ENCODE assay signal across 8 cellular contexts in genomic region chr17:16987830-16988601, GRCh38. TPM values are rescaled to one million over a fixed set of nuclear protein-coding genes. Genes with fewer than 3 reads are reported as not detected.
DNase-seq lines count a peak whose midpoint lies in the region; ATAC-seq and TF ChIP-seq lines count a peak whose summit lies in the region.

No MANE protein-coding gene starts in this region.

- no peaks in the 10 kb centered on the region for H3K36me3 ChIP-seq in SJCRH30

- peaks cover 6% of the 10 kb centered on the region for H3K4me1 ChIP-seq in SJCRH30

- H3K36me3 Mint-ChIP-seq in activated naive CD8-positive, alpha-beta T cell treated with anti-CD3 and anti-CD28 coated beads, Interleukin-2, amount 10 ng/mL, durations not matched to agents 7 days and 5 days = no peaks in the 10 kb centered on the region

- peak overlapping the region; percentile 34 for H3K4me3 Mint-ChIP-seq in activated naive CD8-positive, alpha-beta T cell treated with anti-CD3 and anti-CD28 coated beads, Interleukin-2, amount 10 ng/mL, durations not matched to agents 7 days and 5 days

- DNase-seq in AG10803 (ENCODE audit: low read depth) = peak; percentile 74
- peak; percentile 78 to 79 for DNase-seq in SJCRH30
- peak; percentile 68 for DNase-seq in activated naive CD8-positive, alpha-beta T cell treated with anti-CD3 and anti-CD28 coated beads, Interleukin-2, amount 10 ng/mL, durations not matched to agents 7 days and 5 days
- DNase-seq in iPS-NIHi11 (ENCODE audit: low spot score) = peak; percentile 69
- DNase-seq in stimulated activated CD4-positive, alpha-beta T cell treated with anti-CD3 and anti-CD28 coated beads, Interleukin-2, amount 100 ng/mL, for 4 hours (ENCODE audit: low read depth) = peak; percentile 41
- DNase-seq in DMS114 treated with DMSO at 0.1 percent for 48 hours (lab: John Stamatoyannopoulos, UW; ENCODE audit: unreplicated experiment) = no peak

- H3K27ac Mint-ChIP-seq in activated naive CD8-positive, alpha-beta T cell treated with anti-CD3 and anti-CD28 coated beads, Interleukin-2, amount 10 ng/mL, durations not matched to agents 7 days and 5 days = peak overlapping the region; percentile 86

- no peaks in the 10 kb centered on the region; the same call in 1 of the 2 replicates for H3K27me3 ChIP-seq in SJCRH30

- peaks cover 24% of the 10 kb centered on the region for H3K4me1 Mint-ChIP-seq in activated naive CD8-positive, alpha-beta T cell treated with anti-CD3 and anti-CD28 coated beads, Interleukin-2, amount 10 ng/mL, durations not matched to agents 7 days and 5 days

- ATAC-seq in HG03139 (IDR thresholded peaks at IDR 0.05; ENCODE audit: unreplicated experiment) = peak; percentile 68
- ATAC-seq in activated naive CD8-positive, alpha-beta T cell treated with anti-CD3 and anti-CD28 coated beads, Interleukin-2, amount 10 ng/mL, durations not matched to agents 7 days and 5 days (ENCODE audit: low read depth) = peak; percentile 89

- H3K27ac ChIP-seq in SJCRH30 = no peak overlapping the region

- no peaks in the 10 kb centered on the region for H3K9me3 ChIP-seq in SJCRH30 (replicated peaks)

- no peak for TF ChIP-seq CTCF in AG10803 (conservative IDR thresholded peaks at IDR 0.05; ENCODE audit: low read length)

- H3K4me3 ChIP-seq in AG10803 (ENCODE audit: low read length) (no peak overlapping the region), SJCRH30 (no peak overlapping the region)

- peak; percentile 77 for TF ChIP-seq POLR2A in GM19193 (IDR thresholded peaks at IDR 0.05; ENCODE audit: extremely low read depth, insufficient read depth, insufficient read length)

- no peaks in the 10 kb centered on the region for H3K9me3 Mint-ChIP-seq in activated naive CD8-positive, alpha-beta T cell treated with anti-CD3 and anti-CD28 coated beads, Interleukin-2, amount 10 ng/mL, durations not matched to agents 7 days and 5 days

- POLR2A ChIA-PET in activated naive CD8-positive, alpha-beta T cell treated with anti-CD3 and anti-CD28 coated beads, Interleukin-2, amount 10 ng/mL, durations not matched to agents 7 days and 5 days (lab: Charles Lee) = no interaction called here

- H3K27me3 Mint-ChIP-seq in activated naive CD8-positive, alpha-beta T cell treated with anti-CD3 and anti-CD28 coated beads, Interleukin-2, amount 10 ng/mL, durations not matched to agents 7 days and 5 days = peaks cover 5% of the 10 kb centered on the region

RNA-seq across cellular contexts. Expression of gene TNFRSF13B, which starts 16.1 kb away (rescaled TPM):
- total RNA-seq in SJCRH30 (2014; rRNA removed; shearing (Covaris generic)) = not detected in 2 replicates
- total RNA-seq in activated naive CD8-positive, alpha-beta T cell treated with anti-CD3 and anti-CD28 coated beads, Interleukin-2, amount 10 ng/mL, durations not matched to agents 7 days and 5 days = not detected

RNA-seq across cellular contexts. Expression of gene MPRIP, which starts 54.2 kb away (rescaled TPM):
- 312 and 334 TPM in 2 replicates for total RNA-seq in SJCRH30 (2014; rRNA removed; shearing (Covaris generic))
- 100 to 1,000 TPM; 210 to 239 TPM for total RNA-seq in activated naive CD8-positive, alpha-beta T cell treated with anti-CD3 and anti-CD28 coated beads, Interleukin-2, amount 10 ng/mL, durations not matched to agents 7 days and 5 days
